11 cellular contexts compared by ENCODE assay signal in the genomic region with DNA sequence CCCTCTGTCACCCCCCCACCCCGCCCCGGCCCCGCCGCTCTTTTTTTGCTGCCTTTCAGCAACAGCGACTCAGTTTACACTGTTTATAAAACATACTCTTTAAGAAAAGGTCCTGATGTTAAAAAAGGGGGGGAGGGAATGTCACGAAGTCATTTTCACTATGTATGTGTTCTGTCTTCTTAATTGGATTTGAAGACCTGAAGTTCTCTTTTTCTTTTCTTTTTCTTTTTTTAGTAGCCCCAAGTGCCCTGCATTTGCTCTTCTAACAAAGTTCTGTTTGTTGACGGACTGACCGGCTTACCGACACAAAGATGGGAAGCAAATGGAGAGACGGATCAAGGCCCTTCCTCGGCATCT. TPM values are rescaled to one million over a fixed set of nuclear protein-coding genes. Genes with fewer than 3 reads are reported as not detected.
DNase-seq lines count a peak whose midpoint lies in the region; ATAC-seq and TF ChIP-seq lines count a peak whose summit lies in the region.
"Had no signal": no experiment of that assay in that cellular context is flagged by ENCODE, and none has a peak within 500 bp of the region (broad histone marks: within the 10 kb centered on the region; RNA-seq: fewer than 3 reads in every experiment).

No MANE protein-coding gene starts in this region.

- H3K27ac Mint-ChIP-seq in activated naive CD8-positive, alpha-beta T cell: no peak overlapping the region

- H3K4me1 ChIP-seq in heart left ventricle (peaks cover 0 to 35% (median 2%) of the 10 kb centered on the region in 12 donors), lower lobe of right lung (peaks cover 22% of the 10 kb centered on the region), thoracic aorta (ENCODE audit: control insufficient read depth in 1 of 2, low read depth in 2 of 2) (peaks cover 5 to 35% of the 10 kb centered on the region in 2 donors)

- H3K36me3 ChIP-seq in heart left ventricle (no peaks in the 10 kb centered on the region), lower lobe of right lung (no peaks in the 10 kb centered on the region), thoracic aorta (no peaks in the 10 kb centered on the region)
- H3K36me3 ChIP-seq: Peyer's patch had no signal

- DNase-seq in heart left ventricle: no peak
- no peak for DNase-seq in cardiac septum (ENCODE audit: low spot score)
- no peak for DNase-seq in lower lobe of right lung
- no peak for DNase-seq in thoracic aorta (ENCODE audit: low spot score)
- DNase-seq in GDM1 (lab: John Stamatoyannopoulos, UW): no peak
- DNase-seq in SKM-1 (lab: John Stamatoyannopoulos, UW; ENCODE audit: unreplicated experiment): no peak
- DNase-seq in COLO829 (ENCODE audit: low spot score): no peak
- DNase-seq: activated CD4-positive, alpha-beta T cell treated with anti-CD3 and anti-CD28 coated beads for 4 hours had no signal

- TF ChIP-seq CTCF in heart left ventricle (IDR thresholded peaks at IDR 0.05) (no peak), lower lobe of right lung (IDR thresholded peaks at IDR 0.05) (no peak), thoracic aorta (IDR thresholded peaks at IDR 0.05) (no peak)

- peaks cover 6% of the 10 kb centered on the region for H3K27me3 Mint-ChIP-seq in activated naive CD8-positive, alpha-beta T cell

- H3K9me3 Mint-ChIP-seq in activated naive CD8-positive, alpha-beta T cell (ENCODE audit: low read depth): no peaks in the 10 kb centered on the region

- intact Hi-C loops in heart left ventricle (cut with DNase I): loop anchor here in 6 of 10 donors (10.0 kb wide), 2 partner anchors 227 to 237 kb away; no protein-coding TSS in a partner anchor
- intact Hi-C loops in cardiac septum (cut with DNase I): loop anchor here (5.0 to 10.0 kb wide), 2 partner anchors 63 to 234 kb away; no protein-coding TSS in a partner anchor
- intact Hi-C loops in lower lobe of right lung (cut with DNase I): no loop called here

- peak overlapping the region; percentile 75 for H3K4me3 Mint-ChIP-seq in activated naive CD8-positive, alpha-beta T cell

- 5 to 29% (median 14%) methylated on average over 11 of the region's 11 CpGs for WGBS in heart left ventricle, 4 donors

- peak overlapping the region in 8 of 12 donors; percentile 33 to 71 (median 43) for H3K4me3 ChIP-seq in heart left ventricle
- H3K4me3 ChIP-seq in lower lobe of right lung: peak overlapping the region; percentile 44
- H3K4me3 ChIP-seq in thoracic aorta: peak overlapping the region; percentile 74

- H3K9me3 ChIP-seq in heart left ventricle (no peaks in the 10 kb centered on the region), lower lobe of right lung (no peaks in the 10 kb centered on the region), thoracic aorta (no peaks in the 10 kb centered on the region)
- H3K9me3 ChIP-seq: Peyer's patch had no signal

- no peaks in the 10 kb centered on the region for H3K36me3 Mint-ChIP-seq in activated naive CD8-positive, alpha-beta T cell

- no peak for TF ChIP-seq POLR2A in heart left ventricle (IDR thresholded peaks at IDR 0.05)

- peaks cover 25% of the 10 kb centered on the region for H3K4me1 Mint-ChIP-seq in activated naive CD8-positive, alpha-beta T cell (ENCODE audit: low read depth)

- H3K27me3 ChIP-seq in heart left ventricle: peaks cover 0 to 97% (median 0%) of the 10 kb centered on the region in 9 donors
- H3K27me3 ChIP-seq in lower lobe of right lung (ENCODE audit: low read depth): peaks cover 28% of the 10 kb centered on the region
- no peaks in the 10 kb centered on the region for H3K27me3 ChIP-seq in thoracic aorta (replicated peaks; ENCODE audit: insufficient read depth)
- H3K27me3 ChIP-seq: Peyer's patch had no signal

- no peak for ATAC-seq in heart left ventricle
- ATAC-seq in lower lobe of right lung: no peak
- no peak for ATAC-seq in thoracic aorta (ENCODE audit: insufficient number of reproducible peaks, low FRiP score, low read depth)

- H3K27ac ChIP-seq in heart left ventricle (no peak overlapping the region), lower lobe of right lung (no peak overlapping the region), thoracic aorta (no peak overlapping the region)
- H3K27ac ChIP-seq: C4-2B, Peyer's patch had no signal

RNA-seq across cellular contexts. Expression of a gene that starts 2.5 kb away (rescaled TPM):
- total RNA-seq in heart left ventricle (under 1 TPM in 2 of 9 donors, not detected in 7; 0.45 to 0.73 TPM), cardiac septum (2.1 TPM), lower lobe of right lung (0.65 TPM), thoracic aorta (1 to 10 TPM in 1 of 2 donors, not detected in 1; 3.7 TPM)
- under 1 TPM in 1 of 2 donors, not detected in 1; 0.90 TPM for polyA plus RNA-seq in heart left ventricle
- total RNA-seq: Peyer's patch had no signal

RNA-seq across cellular contexts. Expression of a gene that starts 31.1 kb away (rescaled TPM):
- total RNA-seq in heart left ventricle: 100 to 1,000 TPM; 328 to 689 (median 423) TPM
- polyA plus RNA-seq in heart left ventricle: 100 to 1,000 TPM; 423 to 998 TPM
- 413 TPM for total RNA-seq in cardiac septum
- total RNA-seq in lower lobe of right lung: 629 TPM
- 100 to 1,000 TPM; 384 to 397 TPM for total RNA-seq in thoracic aorta
